9 cellular contexts compared by ENCODE assay signal in the genomic region with DNA sequence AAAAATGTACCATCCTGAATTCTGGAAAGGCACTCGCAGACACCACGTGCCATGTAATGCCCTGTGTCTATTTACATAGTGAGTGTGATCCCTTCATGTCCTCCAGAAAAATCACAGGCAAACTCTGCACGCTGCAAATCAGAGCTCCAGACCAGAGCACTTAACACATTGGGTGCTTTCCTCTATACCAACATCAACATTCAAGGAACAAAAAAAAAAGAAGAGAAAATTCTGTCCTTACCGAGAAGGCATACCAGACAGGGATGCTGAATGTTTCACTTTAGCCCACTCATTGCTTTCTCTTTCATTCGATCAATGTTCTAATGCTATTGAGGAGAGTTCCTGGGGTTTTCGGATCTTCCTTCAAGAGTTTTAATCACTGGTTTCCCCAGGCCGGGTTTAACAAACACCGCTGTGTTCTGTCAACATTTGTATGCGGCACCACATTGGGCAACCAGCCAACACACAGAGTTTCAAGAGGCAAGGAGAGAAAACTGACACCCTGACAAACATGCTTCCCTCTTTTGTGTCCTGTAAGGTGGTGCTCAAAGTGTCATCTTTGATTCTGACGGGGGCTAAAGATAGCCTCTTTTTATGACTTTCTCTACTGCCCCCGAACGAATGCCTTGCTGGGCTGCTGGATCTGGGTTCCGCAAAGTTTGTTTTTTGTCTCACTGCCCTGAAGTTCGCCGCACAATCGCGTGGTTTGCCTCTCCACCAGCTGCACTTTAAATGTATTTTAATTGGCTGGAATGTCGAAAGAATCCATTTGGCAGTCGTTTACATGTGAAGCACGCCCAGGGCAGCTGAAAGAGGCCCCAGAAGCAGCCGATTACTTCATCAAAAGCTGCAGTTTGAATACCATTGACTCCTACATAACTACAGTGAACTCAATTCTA.
DNase-seq lines count a peak whose midpoint lies in the region; ATAC-seq and TF ChIP-seq lines count a peak whose summit lies in the region.
"Had no signal": no experiment of that assay in that cellular context is flagged by ENCODE, and none has a peak within 500 bp of the region (broad histone marks: within the 10 kb centered on the region; RNA-seq: fewer than 3 reads in every experiment).

No MANE protein-coding gene starts in this region.

- no peak overlapping the region for H3K4me3 ChIP-seq in H7 (ENCODE audit: insufficient read depth, low read depth, low read length)
- peak overlapping the region; percentile 49 to 53 for H3K4me3 ChIP-seq in foreskin fibroblast (ENCODE audit: low read depth in 1 of 2, low read length in 2 of 2)
- H3K4me3 ChIP-seq in neuron (ENCODE audit: low read length) = peak overlapping the region; percentile 65

- H3K4me1 ChIP-seq in neuron (ENCODE audit: insufficient read depth, low read length) = peaks cover 41% of the 10 kb centered on the region

- H2AFZ ChIP-seq in neuron (ENCODE audit: low read depth, low read length) = peak overlapping the region; percentile 1

- H3K27me3 ChIP-seq in H7 (ENCODE audit: control insufficient read depth, insufficient read depth, low read length) (no peaks in the 10 kb centered on the region), neuron (ENCODE audit: insufficient read depth, low read length) (no peaks in the 10 kb centered on the region)

- TF ChIP-seq CTCF in foreskin fibroblast (IDR thresholded peaks at IDR 0.05; ENCODE audit: low read depth, low read length) = no peak

- peaks cover 3% of the 10 kb centered on the region for H3K9me3 ChIP-seq in neuron (ENCODE audit: low read length)
- H3K9me3 ChIP-seq: neutrophil had no signal

- ATAC-seq in GM21447 (IDR thresholded peaks at IDR 0.05; ENCODE audit: unreplicated experiment) (no peak), GM18502 (IDR thresholded peaks at IDR 0.05; ENCODE audit: poor library complexity, unreplicated experiment) (no peak), GM21619 (IDR thresholded peaks at IDR 0.05; ENCODE audit: unreplicated experiment) (no peak), HG02938 (IDR thresholded peaks at IDR 0.05; ENCODE audit: unreplicated experiment) (no peak)

- DNase-seq in H7 = peak; percentile 28
- peak; percentile 34 for DNase-seq in OCI-M1 (lab: John Stamatoyannopoulos, UW)
- DNase-seq in foreskin fibroblast = peak; percentile 82 to 89

- H3K36me3 ChIP-seq in H7 (replicated peaks; ENCODE audit: control insufficient read depth, insufficient read depth, low read length) = no peaks in the 10 kb centered on the region
- no peaks in the 10 kb centered on the region for H3K36me3 ChIP-seq in neuron (ENCODE audit: insufficient read depth, low read length)
- H3K36me3 ChIP-seq: neutrophil had no signal

Comparison
In these comparisons a context has a peak if more than half of its experiments do, and no peak if none do; other contexts are left out.
1. DNase-seq: peak in every context shown above with its lines; median percentile 86 in foreskin fibroblast; 34 in OCI-M1; 28 in H7.